In the genomic region with DNA sequence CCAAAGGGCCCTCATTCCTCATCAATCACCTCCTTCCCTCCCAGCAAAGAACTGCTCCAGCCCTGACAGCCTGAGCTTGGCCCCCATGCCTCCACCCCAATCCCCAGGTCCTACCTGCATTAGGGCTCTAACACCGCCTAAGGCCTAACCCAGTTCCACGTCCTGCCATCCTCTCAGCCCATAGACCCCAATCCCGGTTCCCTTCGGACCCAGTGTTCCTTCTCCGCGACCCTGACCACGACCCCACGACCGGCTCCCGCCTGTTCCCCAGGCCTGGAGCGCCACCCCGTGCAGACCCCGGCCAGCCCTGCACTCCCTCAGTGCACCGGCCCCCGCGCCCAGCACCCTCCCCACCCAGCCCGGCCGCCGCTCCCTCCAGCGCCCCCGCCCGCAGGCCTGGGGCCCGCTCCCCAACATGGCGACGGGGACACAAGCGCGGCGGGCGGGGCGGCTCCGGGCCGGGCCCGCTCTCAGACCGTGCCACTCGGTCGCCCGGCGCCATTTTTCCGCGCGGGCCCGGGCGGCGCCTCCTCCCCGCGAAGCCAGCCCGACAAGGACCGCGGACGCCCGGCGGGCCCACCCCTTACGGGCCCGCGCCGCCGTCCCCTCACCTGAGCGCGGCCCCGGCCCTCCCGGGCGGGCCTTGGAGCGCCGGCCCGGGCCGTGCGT, we compare ENCODE assay signal across 8 cellular contexts. TPM values are rescaled to one million over a fixed set of nuclear protein-coding genes. Genes with fewer than 3 reads are reported as not detected.
A peak's percentile ranks its signal among the peaks of the same experiment; 100 is the strongest.
DNase-seq lines count a peak whose midpoint lies in the region; ATAC-seq, FAIRE-seq and TF ChIP-seq lines count a peak whose summit lies in the region.

No MANE protein-coding gene starts in this region.

- FAIRE-seq in HTR-8/SVneo (lab: Jason Lieb, UNC), result no peak

- peaks cover 6 to 9% of the 10 kb centered on the region in 2 donors for H3K36me3 Mint-ChIP-seq in activated naive CD4-positive, alpha-beta T cell treated with anti-CD3 and anti-CD28 coated beads, Interleukin-2, amount 50 U/mL, for 72 hours

- 0 to 1% (median 1%) methylated on average over 54 to 67 of the region's 67 CpGs for WGBS in ovary, 3 donors
- WGBS in thyroid gland, 2 donors, result 0 to 3% methylated on average over 11 to 14 of the region's 67 CpGs

- intact Hi-C loops in Right ventricle myocardium inferior (cut with DNase I), result no loop called here
- intact Hi-C loops in ovary (cut with DNase I), result no loop called here
- intact Hi-C loops in thyroid gland (cut with DNase I), result no loop called here

- H3K27me3 ChIP-seq in ovary (no peaks in the 10 kb centered on the region), thyroid gland (no peaks in the 10 kb centered on the region)

- no peaks in the 10 kb centered on the region for H3K9me3 Mint-ChIP-seq in activated naive CD4-positive, alpha-beta T cell treated with anti-CD3 and anti-CD28 coated beads, Interleukin-2, amount 50 U/mL, for 72 hours

- TF ChIP-seq POLR2A in ovary (IDR thresholded peaks at IDR 0.05), result no peak
- no peak for TF ChIP-seq POLR2A in thyroid gland (IDR thresholded peaks at IDR 0.05)

- H3K4me1 ChIP-seq in ovary (ENCODE audit: insufficient read depth), result peaks cover 7% of the 10 kb centered on the region
- H3K4me1 ChIP-seq in thyroid gland, result peaks cover 0 to 19% of the 10 kb centered on the region in 2 donors

- ATAC-seq in SK-N-SH treated with all-trans-retinoic acid at 6 μM for 48 hours, result peak; percentile 89
- ATAC-seq in activated naive CD4-positive, alpha-beta T cell treated with anti-CD3 and anti-CD28 coated beads, Interleukin-2, amount 50 U/mL, for 72 hours, result peak; percentile 87 to 89
- peak; percentile 74 for ATAC-seq in Right ventricle myocardium inferior

- no peak for TF ChIP-seq CTCF in GM20000 (IDR thresholded peaks at IDR 0.05; ENCODE audit: extremely low read depth, missing control alignments)
- peak in 1 of 3 donors; percentile 7 for TF ChIP-seq CTCF in ovary (IDR thresholded peaks at IDR 0.05)
- TF ChIP-seq CTCF in thyroid gland (IDR thresholded peaks at IDR 0.05), result peak in 1 of 6 experiments; percentile 3

- DNase-seq in COLO668 (lab: John Stamatoyannopoulos, UW; ENCODE audit: unreplicated experiment), result peak; percentile 86
- peak; percentile 90 for DNase-seq in GM20000 (ENCODE audit: low spot score)
- peak; percentile 71 for DNase-seq in HTR-8/SVneo (ENCODE audit: insufficient read length, low spot score)
- DNase-seq in activated naive CD4-positive, alpha-beta T cell treated with anti-CD3 and anti-CD28 coated beads, Interleukin-2, amount 50 U/mL, for 72 hours (ENCODE audit: low spot score in 2 of 2), result peak; percentile 72 to 77
- peak; percentile 83 for DNase-seq in Right ventricle myocardium inferior (ENCODE audit: missing footprints)
- peak; percentile 56 to 74 (median 66) for DNase-seq in ovary
- peak; percentile 62 to 63 for DNase-seq in thyroid gland

- no peaks in the 10 kb centered on the region for H3K9me3 ChIP-seq in ovary
- H3K9me3 ChIP-seq in thyroid gland, result no peaks in the 10 kb centered on the region

- TF ChIP-seq EP300 in ovary (IDR thresholded peaks at IDR 0.05), result no peak

- no peaks in the 10 kb centered on the region for H3K36me3 ChIP-seq in ovary
- H3K36me3 ChIP-seq in thyroid gland, result no peaks in the 10 kb centered on the region

- peak overlapping the region; percentile 85 to 99 for H3K27ac Mint-ChIP-seq in activated naive CD4-positive, alpha-beta T cell treated with anti-CD3 and anti-CD28 coated beads, Interleukin-2, amount 50 U/mL, for 72 hours

- H3K4me3 ChIP-seq in ovary, result peak overlapping the region; percentile 72
- peak overlapping the region; percentile 27 to 78 (median 38) for H3K4me3 ChIP-seq in thyroid gland (replicated peaks in 1 of 3)

- H3K27ac ChIP-seq in ovary, result peak overlapping the region; percentile 69 to 75
- H3K27ac ChIP-seq in thyroid gland, result peak overlapping the region; percentile 88 to 97 (median 91)

TF ChIP-seq in SK-N-SH treated with all-trans-retinoic acid at 6 μM for 48 hours, 23 proteins besides CTCF, POLR2A, EP300 and RAD21:
- TF ChIP-seq ESRRG (CRISPR knock-in tag; IDR thresholded peaks at IDR 0.05) (no peak), CSDC2 (CRISPR knock-in tag; IDR thresholded peaks at IDR 0.05) (no peak), ZFP30 (CRISPR knock-in tag; IDR thresholded peaks at IDR 0.05) (no peak)
- TF ChIP-seq, protein P1, sequence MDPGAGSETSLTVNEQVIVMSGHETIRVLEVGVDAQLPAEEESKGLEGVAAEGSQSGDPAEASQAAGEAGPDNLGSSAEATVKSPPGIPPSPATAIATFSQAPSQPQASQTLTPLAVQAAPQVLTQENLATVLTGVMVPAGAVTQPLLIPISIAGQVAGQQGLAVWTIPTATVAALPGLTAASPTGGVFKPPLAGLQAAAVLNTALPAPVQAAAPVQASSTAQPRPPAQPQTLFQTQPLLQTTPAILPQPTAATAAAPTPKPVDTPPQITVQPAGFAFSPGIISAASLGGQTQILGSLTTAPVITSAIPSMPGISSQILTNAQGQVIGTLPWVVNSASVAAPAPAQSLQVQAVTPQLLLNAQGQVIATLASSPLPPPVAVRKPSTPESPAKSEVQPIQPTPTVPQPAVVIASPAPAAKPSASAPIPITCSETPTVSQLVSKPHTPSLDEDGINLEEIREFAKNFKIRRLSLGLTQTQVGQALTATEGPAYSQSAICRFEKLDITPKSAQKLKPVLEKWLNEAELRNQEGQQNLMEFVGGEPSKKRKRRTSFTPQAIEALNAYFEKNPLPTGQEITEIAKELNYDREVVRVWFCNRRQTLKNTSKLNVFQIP (CRISPR knock-in tag; IDR thresholded peaks at IDR 0.05; ENCODE audit: borderline replicate concordance, low read depth), result no peak

RNA-seq across cellular contexts. Expression of a gene that starts 0.5 kb away (rescaled TPM):
- 10 to 100 TPM; 20.4 to 24.1 TPM for total RNA-seq in activated naive CD4-positive, alpha-beta T cell treated with anti-CD3 and anti-CD28 coated beads, Interleukin-2, amount 50 U/mL, for 72 hours
- total RNA-seq in Right ventricle myocardium inferior, result 16.0 TPM
- 10 to 100 TPM; 10.5 to 31.7 (median 23.9) TPM for total RNA-seq in ovary
- polyA plus RNA-seq in ovary, result 10 to 100 TPM; 14.0 to 28.6 TPM
- 10 to 100 TPM; 26.5 to 33.8 (median 32.3) TPM for total RNA-seq in thyroid gland

RNA-seq across cellular contexts. Expression of a gene that starts 47.7 kb away (rescaled TPM):
- 10 to 100 TPM; 15.8 to 22.4 TPM for total RNA-seq in activated naive CD4-positive, alpha-beta T cell treated with anti-CD3 and anti-CD28 coated beads, Interleukin-2, amount 50 U/mL, for 72 hours
- total RNA-seq in Right ventricle myocardium inferior (19.1 TPM), ovary (10 to 100 TPM; 16.9 to 30.3 (median 19.5) TPM), thyroid gland (10 to 100 TPM; 24.1 to 41.1 (median 37.6) TPM)
- 10 to 100 TPM in 1 of 2 donors, 1 to 10 TPM in 1; 4.4 to 15.5 TPM for polyA plus RNA-seq in ovary

RNA-seq across cellular contexts. Expression of a gene that starts 51.4 kb away (rescaled TPM):
- 10 to 100 TPM; 36.0 to 71.7 TPM for total RNA-seq in activated naive CD4-positive, alpha-beta T cell treated with anti-CD3 and anti-CD28 coated beads, Interleukin-2, amount 50 U/mL, for 72 hours
- 149 TPM for total RNA-seq in Right ventricle myocardium inferior
- 10 to 100 TPM; 26.8 to 42.6 (median 39.1) TPM for total RNA-seq in ovary
- 10 to 100 TPM; 25.3 to 59.7 TPM for polyA plus RNA-seq in ovary
- 10 to 100 TPM; 48.5 to 89.6 (median 68.1) TPM for total RNA-seq in thyroid gland

Comparison
In these comparisons a context has a peak if more than half of its experiments do, and no peak if none do; other contexts are left out.
1. Peak in every context shown above with its lines: DNase-seq, ATAC-seq, H3K4me3 ChIP-seq and H3K27ac ChIP-seq.